Comparison of ENCODE assay signal across 8 cellular contexts in genomic region chr3:158802399-158803023, GRCh38. TPM values are rescaled to one million over a fixed set of nuclear protein-coding genes. Genes with fewer than 3 reads are reported as not detected.
DNase-seq lines count a peak whose midpoint lies in the region; ATAC-seq and TF ChIP-seq lines count a peak whose summit lies in the region.

No MANE protein-coding gene starts in this region.

- peak; percentile 19 for ATAC-seq in GM21390 (IDR thresholded peaks at IDR 0.05; ENCODE audit: unreplicated experiment)
- peak; percentile 7 for ATAC-seq in HG03575 (IDR thresholded peaks at IDR 0.05; ENCODE audit: extremely low read depth, insufficient number of reproducible peaks, low FRiP score, unreplicated experiment)

- H3K27me3 ChIP-seq in osteoblast (ENCODE audit: insufficient read depth, low read length): no peaks in the 10 kb centered on the region

- peaks cover 23% of the 10 kb centered on the region for H3K36me3 ChIP-seq in osteoblast (ENCODE audit: insufficient read depth, low read length)

- peaks cover 29% of the 10 kb centered on the region for H3K4me1 ChIP-seq in osteoblast (ENCODE audit: insufficient read depth, low read length)

- peak overlapping the region; percentile 96 for H3K4me3 ChIP-seq in GM12865 (ENCODE audit: low read depth, low read length)
- H3K4me3 ChIP-seq in fibroblast of villous mesenchyme (ENCODE audit: low read depth, low read length): peak overlapping the region; percentile 83
- peak overlapping the region; percentile 89 for H3K4me3 ChIP-seq in osteoblast (ENCODE audit: insufficient read depth, low read length)

- peak; percentile 37 for DNase-seq in GM12865 (ENCODE audit: low read depth)
- DNase-seq in fibroblast of villous mesenchyme (ENCODE audit: low read depth): no peak
- no peak for DNase-seq in osteoblast (ENCODE audit: insufficient read length, low spot score, missing footprints)
- no peak for DNase-seq in 8988T
- no peak for DNase-seq in iPS-NIHi11 (ENCODE audit: low spot score)

- H3K9me3 ChIP-seq in osteoblast (ENCODE audit: low read depth, low read length): no peaks in the 10 kb centered on the region

- peak overlapping the region; percentile 98 for H3K4me2 ChIP-seq in osteoblast (ENCODE audit: insufficient read depth, low read length)

- H3K27ac ChIP-seq in VCaP: peak overlapping the region; percentile 72
- H3K27ac ChIP-seq in osteoblast (ENCODE audit: low read depth, low read length): peak overlapping the region; percentile 93

- H3K79me2 ChIP-seq in osteoblast (ENCODE audit: insufficient read depth, low read length): peaks cover 42% of the 10 kb centered on the region

- H2AFZ ChIP-seq in osteoblast (ENCODE audit: low read length): peak overlapping the region; percentile 95

- H4K20me1 ChIP-seq in osteoblast (ENCODE audit: insufficient read depth, low read length): peaks cover 2% of the 10 kb centered on the region

- TF ChIP-seq CTCF in GM12865 (IDR thresholded peaks at IDR 0.05; ENCODE audit: insufficient read depth, low read depth, low read length, missing control alignments) (no peak), VCaP (conservative IDR thresholded peaks at IDR 0.05) (no peak), fibroblast of villous mesenchyme (IDR thresholded peaks at IDR 0.05; ENCODE audit: insufficient read depth, low read depth, low read length) (no peak), osteoblast (IDR thresholded peaks at IDR 0.05; ENCODE audit: extremely low read depth, low read depth, low read length) (no peak)

RNA-seq across cellular contexts. Expression of gene MFSD1, which starts 0.7 kb away (rescaled TPM):
- total RNA-seq in fibroblast of villous mesenchyme (95.7 and 142 TPM in 2 replicates), osteoblast (170 and 183 TPM in 2 replicates)
